2 cellular contexts compared by ENCODE assay signal in the genomic region with DNA sequence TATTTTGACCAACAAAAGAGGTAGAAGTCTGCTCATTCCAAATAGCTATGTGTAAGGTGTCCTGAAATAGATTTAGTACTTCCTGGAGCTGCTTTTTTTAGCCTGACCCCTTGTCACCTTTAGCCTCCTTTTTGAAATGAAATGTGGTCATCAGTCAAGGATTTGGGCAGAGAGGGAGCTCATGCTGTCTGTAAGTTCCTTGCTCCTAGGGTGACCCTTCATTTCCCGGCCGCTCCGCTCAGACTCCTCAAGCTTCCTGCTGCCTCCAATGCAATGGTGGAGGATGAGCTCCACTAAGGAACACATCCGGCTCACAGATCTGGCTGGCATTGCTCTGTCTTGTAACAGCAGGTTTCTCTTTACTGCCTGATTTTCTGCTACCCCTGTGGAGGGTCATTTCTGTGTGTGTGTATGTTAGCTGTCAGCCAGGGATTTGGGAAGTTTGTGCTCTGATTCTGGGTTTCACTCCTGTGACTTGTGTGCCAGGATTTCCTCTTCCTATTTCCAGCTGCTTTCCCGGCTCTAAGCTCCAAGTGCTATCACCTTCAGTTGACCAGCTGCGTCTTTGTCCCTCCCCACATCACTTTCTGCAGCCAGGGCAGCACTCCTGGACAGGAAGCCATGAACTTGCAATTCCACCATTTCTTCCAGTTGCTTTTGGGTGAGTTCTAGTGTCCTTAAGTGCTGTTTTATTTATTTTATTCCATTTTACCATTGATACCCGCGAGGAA.
A peak's percentile ranks its signal among the peaks of the same experiment; 100 is the strongest.
TF ChIP-seq lines count a peak whose summit lies in the region.

No MANE protein-coding gene starts in this region.

TF ChIP-seq in liver, 16 proteins besides CTCF, POLR2A, EP300 and RAD21 (continued from another document):
- TF ChIP-seq, protein P1, sequence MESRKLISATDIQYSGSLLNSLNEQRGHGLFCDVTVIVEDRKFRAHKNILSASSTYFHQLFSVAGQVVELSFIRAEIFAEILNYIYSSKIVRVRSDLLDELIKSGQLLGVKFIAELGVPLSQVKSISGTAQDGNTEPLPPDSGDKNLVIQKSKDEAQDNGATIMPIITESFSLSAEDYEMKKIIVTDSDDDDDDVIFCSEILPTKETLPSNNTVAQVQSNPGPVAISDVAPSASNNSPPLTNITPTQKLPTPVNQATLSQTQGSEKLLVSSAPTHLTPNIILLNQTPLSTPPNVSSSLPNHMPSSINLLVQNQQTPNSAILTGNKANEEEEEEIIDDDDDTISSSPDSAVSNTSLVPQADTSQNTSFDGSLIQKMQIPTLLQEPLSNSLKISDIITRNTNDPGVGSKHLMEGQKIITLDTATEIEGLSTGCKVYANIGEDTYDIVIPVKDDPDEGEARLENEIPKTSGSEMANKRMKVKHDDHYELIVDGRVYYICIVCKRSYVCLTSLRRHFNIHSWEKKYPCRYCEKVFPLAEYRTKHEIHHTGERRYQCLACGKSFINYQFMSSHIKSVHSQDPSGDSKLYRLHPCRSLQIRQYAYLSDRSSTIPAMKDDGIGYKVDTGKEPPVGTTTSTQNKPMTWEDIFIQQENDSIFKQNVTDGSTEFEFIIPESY (IDR thresholded peaks at IDR 0.05) = no peak
- TF ChIP-seq SP1 (IDR thresholded peaks at IDR 0.05) = no peak
- TF ChIP-seq, protein P2, sequence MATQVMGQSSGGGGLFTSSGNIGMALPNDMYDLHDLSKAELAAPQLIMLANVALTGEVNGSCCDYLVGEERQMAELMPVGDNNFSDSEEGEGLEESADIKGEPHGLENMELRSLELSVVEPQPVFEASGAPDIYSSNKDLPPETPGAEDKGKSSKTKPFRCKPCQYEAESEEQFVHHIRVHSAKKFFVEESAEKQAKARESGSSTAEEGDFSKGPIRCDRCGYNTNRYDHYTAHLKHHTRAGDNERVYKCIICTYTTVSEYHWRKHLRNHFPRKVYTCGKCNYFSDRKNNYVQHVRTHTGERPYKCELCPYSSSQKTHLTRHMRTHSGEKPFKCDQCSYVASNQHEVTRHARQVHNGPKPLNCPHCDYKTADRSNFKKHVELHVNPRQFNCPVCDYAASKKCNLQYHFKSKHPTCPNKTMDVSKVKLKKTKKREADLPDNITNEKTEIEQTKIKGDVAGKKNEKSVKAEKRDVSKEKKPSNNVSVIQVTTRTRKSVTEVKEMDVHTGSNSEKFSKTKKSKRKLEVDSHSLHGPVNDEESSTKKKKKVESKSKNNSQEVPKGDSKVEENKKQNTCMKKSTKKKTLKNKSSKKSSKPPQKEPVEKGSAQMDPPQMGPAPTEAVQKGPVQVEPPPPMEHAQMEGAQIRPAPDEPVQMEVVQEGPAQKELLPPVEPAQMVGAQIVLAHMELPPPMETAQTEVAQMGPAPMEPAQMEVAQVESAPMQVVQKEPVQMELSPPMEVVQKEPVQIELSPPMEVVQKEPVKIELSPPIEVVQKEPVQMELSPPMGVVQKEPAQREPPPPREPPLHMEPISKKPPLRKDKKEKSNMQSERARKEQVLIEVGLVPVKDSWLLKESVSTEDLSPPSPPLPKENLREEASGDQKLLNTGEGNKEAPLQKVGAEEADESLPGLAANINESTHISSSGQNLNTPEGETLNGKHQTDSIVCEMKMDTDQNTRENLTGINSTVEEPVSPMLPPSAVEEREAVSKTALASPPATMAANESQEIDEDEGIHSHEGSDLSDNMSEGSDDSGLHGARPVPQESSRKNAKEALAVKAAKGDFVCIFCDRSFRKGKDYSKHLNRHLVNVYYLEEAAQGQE (IDR thresholded peaks at IDR 0.05) = no peak
- TF ChIP-seq GABPA (IDR thresholded peaks at IDR 0.05 in 1 of 2, conservative IDR thresholded peaks at IDR 0.05 in 1 of 2) = no peak
- TF ChIP-seq TAF1 (conservative IDR thresholded peaks at IDR 0.05) = no peak
- no peak for TF ChIP-seq YY1 (IDR thresholded peaks at IDR 0.05)
- TF ChIP-seq NR2F2 (IDR thresholded peaks at IDR 0.05) = peak; percentile 88
- TF ChIP-seq JUND (IDR thresholded peaks at IDR 0.05) = no peak
- no peak for TF ChIP-seq EGR1 (IDR thresholded peaks at IDR 0.05; ENCODE audit: low read depth in 2 of 2)
- no peak for TF ChIP-seq FOXA1 (IDR thresholded peaks at IDR 0.05)
- no peak for TF ChIP-seq HNF4G (IDR thresholded peaks at IDR 0.05)
- TF ChIP-seq, protein P3, sequence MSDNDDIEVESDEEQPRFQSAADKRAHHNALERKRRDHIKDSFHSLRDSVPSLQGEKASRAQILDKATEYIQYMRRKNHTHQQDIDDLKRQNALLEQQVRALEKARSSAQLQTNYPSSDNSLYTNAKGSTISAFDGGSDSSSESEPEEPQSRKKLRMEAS (IDR thresholded peaks at IDR 0.05) = no peak
- peak; percentile 22 to 28 for TF ChIP-seq RXRA (IDR thresholded peaks at IDR 0.05)
- TF ChIP-seq FOXA2 (IDR thresholded peaks at IDR 0.05) = no peak
TF ChIP-seq in liver: peak in this region for 2.

TF ChIP-seq in HepG2, 621 proteins besides CTCF, POLR2A, EP300 and RAD21 (continued from another document):
- TF ChIP-seq ZMYM2 (CRISPR knock-in tag; IDR thresholded peaks at IDR 0.05) (no peak), MIXL1 (CRISPR knock-in tag; IDR thresholded peaks at IDR 0.05) (no peak), CBX1 (IDR thresholded peaks at IDR 0.05; ENCODE audit: low read depth) (no peak), ZNF749 (CRISPR knock-in tag; IDR thresholded peaks at IDR 0.05; ENCODE audit: borderline replicate concordance) (no peak), ZFAT (CRISPR knock-in tag; conservative IDR thresholded peaks at IDR 0.05) (no peak), ZFX (CRISPR knock-in tag; IDR thresholded peaks at IDR 0.05; ENCODE audit: low read depth) (no peak), PCBP1 (IDR thresholded peaks at IDR 0.05; ENCODE audit: borderline replicate concordance, low read depth, low read length) (no peak), RNF2 (conservative IDR thresholded peaks at IDR 0.05; ENCODE audit: low read depth) (no peak)
- TF ChIP-seq, protein P4, sequence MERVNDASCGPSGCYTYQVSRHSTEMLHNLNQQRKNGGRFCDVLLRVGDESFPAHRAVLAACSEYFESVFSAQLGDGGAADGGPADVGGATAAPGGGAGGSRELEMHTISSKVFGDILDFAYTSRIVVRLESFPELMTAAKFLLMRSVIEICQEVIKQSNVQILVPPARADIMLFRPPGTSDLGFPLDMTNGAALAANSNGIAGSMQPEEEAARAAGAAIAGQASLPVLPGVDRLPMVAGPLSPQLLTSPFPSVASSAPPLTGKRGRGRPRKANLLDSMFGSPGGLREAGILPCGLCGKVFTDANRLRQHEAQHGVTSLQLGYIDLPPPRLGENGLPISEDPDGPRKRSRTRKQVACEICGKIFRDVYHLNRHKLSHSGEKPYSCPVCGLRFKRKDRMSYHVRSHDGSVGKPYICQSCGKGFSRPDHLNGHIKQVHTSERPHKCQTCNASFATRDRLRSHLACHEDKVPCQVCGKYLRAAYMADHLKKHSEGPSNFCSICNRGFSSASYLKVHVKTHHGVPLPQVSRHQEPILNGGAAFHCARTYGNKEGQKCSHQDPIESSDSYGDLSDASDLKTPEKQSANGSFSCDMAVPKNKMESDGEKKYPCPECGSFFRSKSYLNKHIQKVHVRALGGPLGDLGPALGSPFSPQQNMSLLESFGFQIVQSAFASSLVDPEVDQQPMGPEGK (CRISPR knock-in tag; IDR thresholded peaks at IDR 0.05) = no peak
- TF ChIP-seq, protein P5, sequence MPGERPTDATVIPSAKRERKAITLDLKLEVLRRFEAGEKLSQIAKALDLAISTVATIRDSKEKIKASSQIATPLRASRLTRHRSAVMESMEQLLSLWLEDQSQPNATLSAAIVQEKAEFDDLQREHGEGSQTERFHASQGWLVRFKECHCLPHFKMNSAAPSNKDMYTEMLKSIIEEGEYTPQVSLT (CRISPR knock-in tag; IDR thresholded peaks at IDR 0.05; ENCODE audit: borderline replicate concordance, low read depth) = no peak
